1 cellular context compared by ENCODE assay signal in genomic region chr15:72609862-72610261, GRCh38.
TF ChIP-seq lines count a peak whose summit lies in the region.

No MANE protein-coding gene starts in this region.

TF ChIP-seq in K562, 482 proteins besides CTCF, POLR2A, EP300 and RAD21 (continued from another document):
- TF ChIP-seq ZBTB49 (CRISPR knock-in tag; IDR thresholded peaks at IDR 0.05; ENCODE audit: borderline replicate concordance): no peak
- no peak for TF ChIP-seq XRCC3 (IDR thresholded peaks at IDR 0.05)
